ENCODE assay signal across 20 cellular contexts in genomic region chr20:40317156-40317790, GRCh38.
"Had no signal": no experiment of that assay in that cellular context is flagged by ENCODE, and none has a peak within 500 bp of the region (broad histone marks: within the 10 kb centered on the region; RNA-seq: fewer than 3 reads in every experiment).

No MANE protein-coding gene starts in this region.

- H3K27ac ChIP-seq: coronary artery, gastrocnemius medialis, heart left ventricle, ovary, tibial nerve, vagina had no signal

- H3K4me3 Mint-ChIP-seq: activated CD4-positive, alpha-beta T cell treated with anti-CD3 and anti-CD28 coated beads, Interleukin-2, amount 10 ng/mL, durations not matched to agents 24 days and 14 days; activated CD8-positive, alpha-beta T cell treated with anti-CD3 and anti-CD28 coated beads, Interleukin-2, amount 10 ng/mL, durations not matched to agents 7 days and 5 days; activated T-cell treated with anti-CD3 and anti-CD28 coated beads, Interleukin-2, amount 50 U/mL, for 72 hours; immature natural killer cell; neural crest cell; stimulated activated memory B cell treated with anti-CD40 and anti-IgM and Interleukin-4, amounts not matched to agents 10 μg/mL and 1 μg/mL and 100 μg/mL, for 72 hours had no signal

- H3K4me3 ChIP-seq: coronary artery, gastrocnemius medialis, heart left ventricle, ovary, tibial nerve, vagina had no signal

- H3K9me3 Mint-ChIP-seq: activated CD4-positive, alpha-beta T cell treated with anti-CD3 and anti-CD28 coated beads, Interleukin-2, amount 10 ng/mL, durations not matched to agents 24 days and 14 days; activated naive CD4-positive, alpha-beta T cell treated with anti-CD3 and anti-CD28 coated beads, Interleukin-2, amount 50 U/mL, for 72 hours; activated T-cell treated with anti-CD3 and anti-CD28 coated beads, Interleukin-2, amount 50 U/mL, for 72 hours; neural crest cell; stimulated activated memory B cell treated with anti-CD40 and anti-IgM and Interleukin-4, amounts not matched to agents 10 μg/mL and 1 μg/mL and 100 μg/mL, for 72 hours had no signal

- H3K4me1 Mint-ChIP-seq: activated CD4-positive, alpha-beta T cell treated with anti-CD3 and anti-CD28 coated beads, Interleukin-2, amount 10 ng/mL, durations not matched to agents 24 days and 14 days; immature natural killer cell; neural crest cell; stimulated activated memory B cell treated with anti-CD40 and anti-IgM and Interleukin-4, amounts not matched to agents 10 μg/mL and 1 μg/mL and 100 μg/mL, for 72 hours had no signal

- ATAC-seq: activated CD8-positive, alpha-beta T cell treated with anti-CD3 and anti-CD28 coated beads, Interleukin-2, amount 10 ng/mL, durations not matched to agents 7 days and 5 days; activated naive CD4-positive, alpha-beta T cell treated with anti-CD3 and anti-CD28 coated beads, Interleukin-2, amount 50 U/mL, for 72 hours; activated T-cell treated with anti-CD3 and anti-CD28 coated beads, Interleukin-2, amount 50 U/mL, for 72 hours; gastrocnemius medialis; heart left ventricle; stimulated activated memory B cell treated with anti-CD40 and anti-IgM and Interleukin-4, amounts not matched to agents 10 μg/mL and 1 μg/mL and 100 μg/mL, for 72 hours had no signal

- H3K27ac Mint-ChIP-seq: activated CD4-positive, alpha-beta T cell treated with anti-CD3 and anti-CD28 coated beads, Interleukin-2, amount 10 ng/mL, durations not matched to agents 24 days and 14 days; activated CD8-positive, alpha-beta T cell treated with anti-CD3 and anti-CD28 coated beads, Interleukin-2, amount 10 ng/mL, durations not matched to agents 7 days and 5 days; activated naive CD4-positive, alpha-beta T cell treated with anti-CD3 and anti-CD28 coated beads, Interleukin-2, amount 50 U/mL, for 72 hours; activated T-cell treated with anti-CD3 and anti-CD28 coated beads, Interleukin-2, amount 50 U/mL, for 72 hours; immature natural killer cell; stimulated activated memory B cell treated with anti-CD40 and anti-IgM and Interleukin-4, amounts not matched to agents 10 μg/mL and 1 μg/mL and 100 μg/mL, for 72 hours had no signal

- H3K36me3 Mint-ChIP-seq: activated naive CD4-positive, alpha-beta T cell treated with anti-CD3 and anti-CD28 coated beads, Interleukin-2, amount 50 U/mL, for 72 hours; immature natural killer cell; stimulated activated memory B cell treated with anti-CD40 and anti-IgM and Interleukin-4, amounts not matched to agents 10 μg/mL and 1 μg/mL and 100 μg/mL, for 72 hours had no signal

- H3K9me3 ChIP-seq: gastrocnemius medialis, heart left ventricle, ovary, tibial nerve, vagina had no signal

- H3K27me3 Mint-ChIP-seq: activated CD4-positive, alpha-beta T cell treated with anti-CD3 and anti-CD28 coated beads, Interleukin-2, amount 10 ng/mL, durations not matched to agents 24 days and 14 days had no signal

- H3K4me1 ChIP-seq: gastrocnemius medialis had no signal

- DNase-seq: activated CD4-positive, CD25-positive, alpha-beta regulatory T cell; activated CD8-positive, alpha-beta memory T cell treated with anti-CD3 and anti-CD28 coated beads, Interleukin-2, amount 50 U/mL, for 4 hours; activated CD8-positive, alpha-beta T cell treated with anti-CD3 and anti-CD28 coated beads, Interleukin-2, amount 10 ng/mL, durations not matched to agents 7 days and 5 days; activated gamma-delta T cell; activated T-cell treated with anti-CD3 and anti-CD28 coated beads, Interleukin-2, amount 50 U/mL, for 72 hours; central memory CD4-positive, alpha-beta T cell; effector CD4-positive, alpha-beta T cell; gastrocnemius medialis; heart left ventricle; immature natural killer cell; ovary; stimulated activated CD4-positive, alpha-beta T cell treated with anti-CD3 and anti-CD28 coated beads, Interleukin-12 subunit alpha, Interleukin-12 subunit beta, amount 100 ng/mL, for 4 hours; stimulated activated CD4-positive, alpha-beta T cell treated with anti-CD3 and anti-CD28 coated beads, Interleukin-2, amount 100 ng/mL, for 24 hours had no signal

- H3K36me3 ChIP-seq: gastrocnemius medialis, heart left ventricle, ovary, tibial nerve, vagina had no signal

- H3K27me3 ChIP-seq: gastrocnemius medialis, ovary, tibial nerve, vagina had no signal
